In genomic region chr3:57675530-57675929, GRCh38 we compare ENCODE assay signal across 20 cellular contexts. TPM values are rescaled to one million over a fixed set of nuclear protein-coding genes. Genes with fewer than 3 reads are reported as not detected.
DNase-seq lines count a peak whose midpoint lies in the region; ATAC-seq, FAIRE-seq and TF ChIP-seq lines count a peak whose summit lies in the region.
"Had no signal": no experiment of that assay in that cellular context is flagged by ENCODE, and none has a peak within 500 bp of the region (broad histone marks: within the 10 kb centered on the region; RNA-seq: fewer than 3 reads in every experiment).

No MANE protein-coding gene starts in this region.

- no peaks in the 10 kb centered on the region for H3K27me3 ChIP-seq in GM12878 (replicated peaks in 1 of 2; ENCODE audit: control insufficient read depth in 2 of 2, insufficient read depth in 2 of 2, low read length in 1 of 2)
- H3K27me3 ChIP-seq: gastroesophageal sphincter, transverse colon had no signal

- RAD21 ChIA-PET in GM12878 (lab: Charles Lee; ENCODE audit: unreplicated experiment) = interaction anchor here (0.9 kb wide), 1 partner anchor 13 kb away, joined by 3 read pairs; no protein-coding TSS in a partner anchor

- no peaks in the 10 kb centered on the region for H3K27me3 Mint-ChIP-seq in activated CD4-positive, alpha-beta T cell treated with anti-CD3 and anti-CD28 coated beads, Interleukin-2, amount 10 ng/mL, durations not matched to agents 7 days and 5 days
- no peaks in the 10 kb centered on the region for H3K27me3 Mint-ChIP-seq in MCF 10A (ENCODE audit: insufficient read depth, unreplicated experiment)

- no peak overlapping the region for H3K9ac ChIP-seq in GM12878 (ENCODE audit: control insufficient read depth, insufficient read depth, low read length)

- H3K4me3 Mint-ChIP-seq in activated CD4-positive, alpha-beta T cell treated with anti-CD3 and anti-CD28 coated beads, Interleukin-2, amount 10 ng/mL, durations not matched to agents 7 days and 5 days = no peak overlapping the region
- H3K4me3 Mint-ChIP-seq in MCF 10A (ENCODE audit: unreplicated experiment) = no peak overlapping the region

- in situ Hi-C loops in GM12878 (cut with MboI) = no loop called here

- no peaks in the 10 kb centered on the region for H3K9me3 ChIP-seq in GM12878 (replicated peaks; ENCODE audit: control insufficient read depth, insufficient read depth, low read length)
- H3K9me3 ChIP-seq: gastroesophageal sphincter, transverse colon had no signal

- no peak overlapping the region for H2AFZ ChIP-seq in GM12878 (ENCODE audit: control insufficient read depth, low read depth, low read length)

- no peak overlapping the region for H3K4me2 ChIP-seq in GM12878 (ENCODE audit: control insufficient read depth, insufficient read depth)

- H3K4me3 ChIP-seq in GM12878 = no peak overlapping the region
- H3K4me3 ChIP-seq: gastroesophageal sphincter, transverse colon had no signal

- TF ChIP-seq EP300 in Ishikawa (IDR thresholded peaks at IDR 0.05; ENCODE audit: borderline replicate concordance) = no peak
- no peak for TF ChIP-seq EP300 in GM12878 (IDR thresholded peaks at IDR 0.05; ENCODE audit: borderline replicate concordance in 1 of 2, control insufficient read depth in 1 of 2, low read depth in 2 of 2, low read length in 2 of 2)

- no peak for DNase-seq in activated CD4-positive, alpha-beta T cell treated with anti-CD3 and anti-CD28 coated beads, Interleukin-2, amount 10 ng/mL, durations not matched to agents 7 days and 5 days
- no peak for DNase-seq in activated CD4-positive, alpha-beta T cell treated with anti-CD3 and anti-CD28 coated beads, Interleukin-2, amount 50 U/mL, for 4 hours
- DNase-seq in GM12878 (ENCODE audit: low read depth, low spot score) (no peak), renal cortical epithelial cell (ENCODE audit: low read depth) (peak; percentile 63), NCI-H187 treated with DMSO at 0.1 percent for 48 hours (lab: John Stamatoyannopoulos, UW) (no peak), MCF 10A (ENCODE audit: unreplicated experiment) (no peak)
- DNase-seq: activated T-cell treated with anti-CD3 and anti-CD28 coated beads, Interleukin-2, amount 50 U/mL, for 1 hour; amniotic stem cell; IMR-90; mesendoderm; NCI-H510A; RPMI8226; stimulated activated CD4-positive, alpha-beta T cell treated with anti-CD3 and anti-CD28 coated beads, Interleukin-4, amount 100 ng/mL, for 1 hour; transverse colon had no signal

- H4K20me1 ChIP-seq in GM12878 (ENCODE audit: control insufficient read depth, insufficient read depth) = no peaks in the 10 kb centered on the region

- POLR2A ChIA-PET in activated CD4-positive, alpha-beta T cell treated with anti-CD3 and anti-CD28 coated beads, Interleukin-2, amount 10 ng/mL, durations not matched to agents 7 days and 5 days (lab: Charles Lee) = no interaction called here
- POLR2A ChIA-PET in GM12878 (lab: Charles Lee) (interaction anchor here (0.6 to 1.7 kb wide), 5 partner anchors 11 to 444 kb away, joined by 4 to 6 read pairs (median 4); no protein-coding TSS in a partner anchor), MCF 10A (lab: Yijun Ruan, JAX) (interaction anchor here (0.6 to 1.4 kb wide), 3 partner anchors 13 to 155 kb away, joined by 3 read pairs; no protein-coding TSS in a partner anchor)

- TF ChIP-seq POLR2A in GM12878 (IDR thresholded peaks at IDR 0.05; ENCODE audit: low read depth, low read length) = no peak

- H3K36me3 ChIP-seq in GM12878 (ENCODE audit: control insufficient read depth in 2 of 2, insufficient read depth in 2 of 2, low read length in 1 of 2) = no peaks in the 10 kb centered on the region; a peak in 1 of 4 replicates

- H3K79me2 ChIP-seq in GM12878 (ENCODE audit: control insufficient read depth, insufficient read depth, low read length) = peaks cover 7% of the 10 kb centered on the region

- peaks cover 13% of the 10 kb centered on the region for H3K4me1 ChIP-seq in GM12878 (ENCODE audit: control insufficient read depth, insufficient read depth, low read length)

- H3K9me3 Mint-ChIP-seq in activated CD4-positive, alpha-beta T cell treated with anti-CD3 and anti-CD28 coated beads, Interleukin-2, amount 10 ng/mL, durations not matched to agents 7 days and 5 days = peaks cover 5% of the 10 kb centered on the region
- H3K9me3 Mint-ChIP-seq in MCF 10A (ENCODE audit: unreplicated experiment) = no peaks in the 10 kb centered on the region

- TF ChIP-seq CTCF in GM12878 (IDR thresholded peaks at IDR 0.05 in 2 of 3, conservative IDR thresholded peaks at IDR 0.05 in 1 of 3; ENCODE audit: control insufficient read depth in 2 of 3, extremely low read depth in 1 of 3, insufficient read depth in 1 of 3, low read depth in 3 of 3, low read length in 3 of 3) (no peak), MCF 10A (IDR thresholded peaks at IDR 0.05; ENCODE audit: unreplicated experiment) (no peak)

- TF ChIP-seq RAD21 in Ishikawa (IDR thresholded peaks at IDR 0.05; ENCODE audit: low read depth) (no peak), GM12878 (IDR thresholded peaks at IDR 0.05; ENCODE audit: insufficient read depth, low read depth, low read length) (no peak)

- SMC1A ChIA-PET in GM12878 (lab: Charles Lee; ENCODE audit: uncharacterized antibody, unreplicated experiment) = interaction anchor here (0.6 to 1.3 kb wide), 2 partner anchors 18 to 77 kb away, joined by 3 to 4 read pairs; partner anchors contain the start of gene DENND6A

- peaks cover 56% of the 10 kb centered on the region for H3K36me3 Mint-ChIP-seq in activated CD4-positive, alpha-beta T cell treated with anti-CD3 and anti-CD28 coated beads, Interleukin-2, amount 10 ng/mL, durations not matched to agents 7 days and 5 days (ENCODE audit: low read depth)
- H3K36me3 Mint-ChIP-seq in MCF 10A (ENCODE audit: insufficient read depth, unreplicated experiment) = peaks cover 17% of the 10 kb centered on the region

- CTCF ChIA-PET in activated CD4-positive, alpha-beta T cell treated with anti-CD3 and anti-CD28 coated beads, Interleukin-2, amount 10 ng/mL, durations not matched to agents 7 days and 5 days (lab: Charles Lee) = interaction anchor here (0.7 to 1.5 kb wide), 2 partner anchors 14 to 495 kb away, joined by 3 read pairs; no protein-coding TSS in a partner anchor
- CTCF ChIA-PET in GM12878 (lab: Yijun Ruan, JAX) (interaction anchor here (1.1 to 2.9 kb wide), 3 partner anchors 14 to 92 kb away, joined by 3 to 27 read pairs (median 4); no protein-coding TSS in a partner anchor), MCF 10A (lab: Yijun Ruan, JAX) (interaction anchor here (1.1 kb wide), 1 partner anchor 178 kb away, joined by 4 read pairs; no protein-coding TSS in a partner anchor)

- peaks cover 49% of the 10 kb centered on the region for H3K4me1 Mint-ChIP-seq in activated CD4-positive, alpha-beta T cell treated with anti-CD3 and anti-CD28 coated beads, Interleukin-2, amount 10 ng/mL, durations not matched to agents 7 days and 5 days
- H3K4me1 Mint-ChIP-seq in MCF 10A (ENCODE audit: insufficient read depth, unreplicated experiment) = peaks cover 7% of the 10 kb centered on the region

- ATAC-seq in GM12878 = peak; percentile 47
- no peak for ATAC-seq in GM19035 (IDR thresholded peaks at IDR 0.05; ENCODE audit: unreplicated experiment)
- ATAC-seq: gastroesophageal sphincter had no signal

- peak overlapping the region; percentile 75 for H3K27ac Mint-ChIP-seq in activated CD4-positive, alpha-beta T cell treated with anti-CD3 and anti-CD28 coated beads, Interleukin-2, amount 10 ng/mL, durations not matched to agents 7 days and 5 days
- H3K27ac Mint-ChIP-seq in MCF 10A (ENCODE audit: low read depth, unreplicated experiment) = no peak overlapping the region

- BruUV-seq in GM12878 (replicated peaks; lab: Mats Ljungman, UMichigan) = no TSS peak
- no TSS peak for BruUV-seq in MCF 10A (replicated peaks; lab: Mats Ljungman, UMichigan)

- FAIRE-seq in GM12878 (lab: Jason Lieb, UNC) = no peak
- FAIRE-seq: D721Med, endothelial cell of umbilical vein, H1 had no signal

- no peak overlapping the region for H3K27ac ChIP-seq in GM12878 (ENCODE audit: control insufficient read depth, insufficient read depth)
- H3K27ac ChIP-seq: gastroesophageal sphincter, transverse colon had no signal

- intact Hi-C loops in GM12878 (cut with micrococcal nuclease; ENCODE audit: unreplicated experiment) (no loop called here), MCF 10A (cut with micrococcal nuclease) (no loop called here)

TF ChIP-seq in Ishikawa, 13 proteins besides CTCF, POLR2A, EP300 and RAD21 (continues in another document):
- TF ChIP-seq, protein P1, sequence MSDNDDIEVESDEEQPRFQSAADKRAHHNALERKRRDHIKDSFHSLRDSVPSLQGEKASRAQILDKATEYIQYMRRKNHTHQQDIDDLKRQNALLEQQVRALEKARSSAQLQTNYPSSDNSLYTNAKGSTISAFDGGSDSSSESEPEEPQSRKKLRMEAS (IDR thresholded peaks at IDR 0.05) = no peak

TF ChIP-seq in GM12878, 131 proteins besides CTCF, POLR2A, EP300 and RAD21 (continues in another document):
- TF ChIP-seq MEF2A (IDR thresholded peaks at IDR 0.05; ENCODE audit: insufficient read depth, low read depth, low read length) (0 out of 2 replicates have a peak, but pooled peaks have one; percentile 36), RUNX3 (IDR thresholded peaks at IDR 0.05; ENCODE audit: low read length) (peak; percentile 57)

RNA-seq across cellular contexts. Expression of gene DENND6A, which starts 17.3 kb away (rescaled TPM):
- 10 to 100 TPM; 26.3 to 28.1 TPM for total RNA-seq in activated CD4-positive, alpha-beta T cell treated with anti-CD3 and anti-CD28 coated beads, Interleukin-2, amount 10 ng/mL, durations not matched to agents 7 days and 5 days
- total RNA-seq in GM12878 (2013; cell fraction: nucleolus; rRNA removed) = 35.1 and 47.7 TPM in 2 replicates
- total RNA-seq in GM12878 (2014; rRNA removed) (10.9 and 20.2 TPM in 2 replicates), GM12878 (2014; rRNA removed; fragmentation: Illumina TruSeq; extraction: Trizol) (13.6 and 17.5 TPM in 2 replicates), GM12878 (2021) (13.0 and 15.3 TPM in 2 replicates), renal cortical epithelial cell (26.7 and 32.6 TPM in 2 replicates), MCF 10A (2022) (21.2 and 22.3 TPM in 2 replicates)
- polyA plus RNA-seq in GM12878 (2011; ENCODE audit: low read depth) = 2.8 TPM
- polyA plus RNA-seq in GM12878 (2011; rRNA removed) (14.0 and 18.6 TPM in 2 replicates), GM12878 (2014; fragmentation: Illumina TruSeq; extraction: Trizol) (8.5 and 8.8 TPM in 2 replicates), GM12878 (2014; fragmentation: Nextera tagmentation; extraction: Ambion mirVana) (1 to 10 TPM; 1.8 to 3.5 TPM), GM12878 (2014; rRNA removed) (6.7 and 7.8 TPM in 2 replicates), GM12878 (2016; fragmentation: Nextera tagmentation; extraction: Ambion mirVana) (10 to 100 TPM in 1 of 2 experiments, 1 to 10 TPM in 1; 9.7 to 11.1 TPM)
- 7.3 and 7.6 TPM in 2 replicates for polyA plus RNA-seq in GM12878 (2011; cell fraction: cytosol; rRNA removed)
- polyA plus RNA-seq in GM12878 (2011; cell fraction: nucleus; rRNA removed) = 7.7 and 9.6 TPM in 2 replicates
- polyA plus RNA-seq in GM12878 (2012) = 5.8 and 11.1 TPM in 2 replicates
- polyA minus RNA-seq in GM12878 (2011; rRNA and poly(A)+ RNA removed) = 14.7 and 18.6 TPM in 2 replicates
- polyA minus RNA-seq in GM12878 (2011; cell fraction: cytosol; rRNA and poly(A)+ RNA removed) = 8.7 and 8.9 TPM in 2 replicates
- polyA minus RNA-seq in GM12878 (2011; cell fraction: nucleus; rRNA and poly(A)+ RNA removed) = 6.2 and 7.1 TPM in 2 replicates
